ENCODE assay signal across 11 cellular contexts in genomic region chr10:20100157-20100556, GRCh38.
A peak's percentile ranks its signal among the peaks of the same experiment; 100 is the strongest.
DNase-seq lines count a peak whose midpoint lies in the region; ATAC-seq, FAIRE-seq and TF ChIP-seq lines count a peak whose summit lies in the region.
"Had no signal": no experiment of that assay in that cellular context is flagged by ENCODE, and none has a peak within 500 bp of the region (broad histone marks: within the 10 kb centered on the region; RNA-seq: fewer than 3 reads in every experiment).

No MANE protein-coding gene starts in this region.

- H3K9me3 Mint-ChIP-seq in astrocyte (ENCODE audit: unreplicated experiment) (no peaks in the 10 kb centered on the region), type B pancreatic cell (no peaks in the 10 kb centered on the region)
- H3K9me3 Mint-ChIP-seq: H9 had no signal

- peak overlapping the region; percentile 54 for H3K9ac ChIP-seq in astrocyte (ENCODE audit: low read length)

- no peaks in the 10 kb centered on the region for H4K20me1 ChIP-seq in astrocyte (ENCODE audit: insufficient read depth, low read length)

- H3K4me1 ChIP-seq in astrocyte (ENCODE audit: insufficient read depth, low read length) = peaks cover 9% of the 10 kb centered on the region
- H3K4me1 ChIP-seq in mesodermal cell (ENCODE audit: control insufficient read depth, insufficient read depth, low read length, poor library complexity, severe bottlenecking) = no peaks in the 10 kb centered on the region

- H3K36me3 Mint-ChIP-seq in astrocyte (ENCODE audit: low read depth, unreplicated experiment) = no peaks in the 10 kb centered on the region
- no peaks in the 10 kb centered on the region for H3K36me3 Mint-ChIP-seq in type B pancreatic cell

- no peaks in the 10 kb centered on the region for H3K79me2 ChIP-seq in astrocyte (ENCODE audit: insufficient read depth, low read length)

- H3K27ac ChIP-seq in astrocyte (ENCODE audit: low read depth, low read length) (peak overlapping the region; percentile 77), mesodermal cell (ENCODE audit: low read depth, low read length, severe bottlenecking) (peak overlapping the region; percentile 80)

- H3K27ac Mint-ChIP-seq in astrocyte (ENCODE audit: unreplicated experiment) (peak overlapping the region; percentile 50), type B pancreatic cell (peak overlapping the region; percentile 56)

- H3K27me3 ChIP-seq in astrocyte (ENCODE audit: insufficient read depth, low read length) = no peaks in the 10 kb centered on the region

- DNase-seq in astrocyte (ENCODE audit: low read depth) (peak; percentile 58), fibroblast of pulmonary artery (ENCODE audit: low read depth) (peak; percentile 86), type B pancreatic cell (ENCODE audit: extremely low spot score, unreplicated experiment) (no peak)
- DNase-seq in stimulated activated naive CD4-positive, alpha-beta T cell (lab: John Stamatoyannopoulos, UW) = no peak
- DNase-seq in activated CD4-positive, alpha-beta T cell treated with anti-CD3 and anti-CD28 coated beads for 4 hours = no peak
- DNase-seq: activated naive CD4-positive, alpha-beta T cell treated with anti-CD3 and anti-CD28 coated beads, Interleukin-2, amount 50 U/mL, for 16 hours; H9; NCI-H1694 had no signal

- H3K36me3 ChIP-seq in astrocyte (ENCODE audit: insufficient read depth, low read length) = no peaks in the 10 kb centered on the region
- no peaks in the 10 kb centered on the region for H3K36me3 ChIP-seq in mesodermal cell (ENCODE audit: control insufficient read depth, insufficient read depth, low read length)

- TF ChIP-seq CTCF in astrocyte (IDR thresholded peaks at IDR 0.05; ENCODE audit: insufficient read depth, low read depth, low read length) = no peak
- no peak for TF ChIP-seq CTCF in fibroblast of pulmonary artery (IDR thresholded peaks at IDR 0.05; ENCODE audit: low read length, missing control alignments)
- TF ChIP-seq CTCF in type B pancreatic cell (conservative IDR thresholded peaks at IDR 0.05) = no peak

- WGBS in mesodermal cell (ENCODE audit: insufficient coverage in 2 of 2), 2 experiments = 88% methylated on average over 1 of the region's 2 CpGs; no CpG with 5 or more reads in 1 of the 2 experiments

- H3K4me3 Mint-ChIP-seq in astrocyte (ENCODE audit: unreplicated experiment) = no peak overlapping the region
- H3K4me3 Mint-ChIP-seq in type B pancreatic cell = no peak overlapping the region
- H3K4me3 Mint-ChIP-seq: H9 had no signal

- no peak overlapping the region for H2AFZ ChIP-seq in astrocyte (ENCODE audit: low read depth, low read length)

- H3K4me3 ChIP-seq in astrocyte (ENCODE audit: insufficient read depth, low read depth, low read length) (no peak overlapping the region), fibroblast of pulmonary artery (replicated peaks; ENCODE audit: low read depth, low read length) (no peak overlapping the region), mesodermal cell (ENCODE audit: extremely low read depth, insufficient read depth, low read length, poor library complexity, severe bottlenecking) (no peak overlapping the region)

- H3K4me1 Mint-ChIP-seq in astrocyte (ENCODE audit: low read depth, unreplicated experiment) = peaks cover 22% of the 10 kb centered on the region
- H3K4me1 Mint-ChIP-seq in type B pancreatic cell (ENCODE audit: unreplicated experiment) = peaks cover 31% of the 10 kb centered on the region

- no peak for FAIRE-seq in astrocyte (lab: Jason Lieb, UNC)

- H3K27me3 Mint-ChIP-seq in astrocyte (ENCODE audit: low read depth, unreplicated experiment) (no peaks in the 10 kb centered on the region), type B pancreatic cell (no peaks in the 10 kb centered on the region)
- H3K27me3 Mint-ChIP-seq: progenitor cell of endocrine pancreas had no signal

- H3K9me3 ChIP-seq in astrocyte (ENCODE audit: insufficient read depth, low read depth, low read length) = no peaks in the 10 kb centered on the region
- no peaks in the 10 kb centered on the region for H3K9me3 ChIP-seq in mesodermal cell (ENCODE audit: control insufficient read depth, low read length)

- peak overlapping the region; percentile 42 for H3K4me2 ChIP-seq in astrocyte (ENCODE audit: low read length)

- no peak for ATAC-seq in HG03520 (IDR thresholded peaks at IDR 0.05; ENCODE audit: unreplicated experiment)

Comparison
In these comparisons a context has a peak if more than half of its experiments do, and no peak if none do; other contexts are left out.
1. DNase-seq: peak in astrocyte (single experiment) and fibroblast of pulmonary artery (single experiment); none in type B pancreatic cell (single experiment), stimulated activated naive CD4-positive, alpha-beta T cell (0 of 6) and activated CD4-positive, alpha-beta T cell treated with anti-CD3 and anti-CD28 coated beads for 4 hours (0 of 2).